Comparison of ENCODE assay signal across 8 cellular contexts in the genomic region with DNA sequence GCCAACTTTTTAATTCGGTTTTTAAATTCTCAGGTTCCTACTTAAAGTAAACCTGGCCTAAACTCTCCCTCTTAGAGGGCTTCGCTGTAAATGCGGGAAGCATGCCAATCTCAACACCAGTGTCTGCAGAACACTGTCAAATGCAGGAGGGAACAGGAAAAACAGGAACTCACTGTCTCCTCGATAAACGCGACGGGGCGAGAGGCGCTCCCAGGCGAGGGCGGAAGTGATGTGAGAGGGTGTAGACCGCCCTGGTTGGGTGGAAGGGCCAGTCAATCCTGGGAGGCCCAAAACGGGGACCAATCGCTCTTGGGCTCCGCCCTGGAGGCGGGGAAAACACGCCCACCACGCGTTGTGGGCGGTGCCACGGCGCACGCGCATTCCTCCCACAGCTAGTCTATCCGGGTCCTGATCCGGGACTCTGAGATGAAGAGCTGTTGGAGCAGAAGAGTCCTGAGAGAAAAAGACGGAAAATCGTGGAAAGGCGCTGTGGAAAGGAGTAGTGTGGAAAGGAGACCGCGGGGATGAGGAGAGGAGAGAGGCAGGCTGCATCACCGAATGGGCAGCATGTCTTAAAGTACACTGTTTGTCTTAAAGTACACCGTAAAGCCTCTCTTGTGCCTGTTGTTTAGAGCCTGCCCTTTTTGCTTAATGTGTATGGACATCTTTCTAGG. TPM values are rescaled to one million over a fixed set of nuclear protein-coding genes. Genes with fewer than 3 reads are reported as not detected.
A peak's percentile ranks its signal among the peaks of the same experiment; 100 is the strongest.
DNase-seq lines count a peak whose midpoint lies in the region; ATAC-seq lines count a peak whose summit lies in the region.

No MANE protein-coding gene starts in this region.

- DNase-seq in COR-L47 (lab: John Stamatoyannopoulos, UW) (peak; percentile 97), HT1080 (ENCODE audit: low read depth) (peak; percentile 96), NOMO-1 (lab: John Stamatoyannopoulos, UW; ENCODE audit: unreplicated experiment in 2 of 2) (peak; percentile 96 to 99), medulla oblongata (ENCODE audit: extremely low spot score) (peak; percentile 100)
- peak; percentile 94 for DNase-seq in activated CD8-positive, alpha-beta memory T cell treated with anti-CD3 and anti-CD28 coated beads for 48 hours (ENCODE audit: low read depth in 2 of 3, low spot score in 2 of 3)
- DNase-seq in effector memory CD8-positive, alpha-beta T cell = peak; percentile 95 to 100 (median 99)
- peak; percentile 92 to 94 (median 92) for DNase-seq in stimulated activated CD4-positive, alpha-beta T cell treated with anti-CD3 and anti-CD28 coated beads, TNF-alpha, amount 100 ng/mL, for 48 hours (ENCODE audit: low read depth in 3 of 3)

- H3K4me3 Mint-ChIP-seq in effector memory CD8-positive, alpha-beta T cell = peak overlapping the region; percentile 79 to 89

- ATAC-seq in GM21367 (IDR thresholded peaks at IDR 0.05; ENCODE audit: unreplicated experiment) = peak; percentile 97
- peak; percentile 99 for ATAC-seq in effector memory CD8-positive, alpha-beta T cell (replicated peaks)

- peaks cover 4 to 8% of the 10 kb centered on the region in 2 donors for H3K4me1 Mint-ChIP-seq in effector memory CD8-positive, alpha-beta T cell (ENCODE audit: low read depth in 2 of 2)

- peaks cover 6% of the 10 kb centered on the region for H3K36me3 Mint-ChIP-seq in effector memory CD8-positive, alpha-beta T cell (ENCODE audit: insufficient read depth)

- no peaks in the 10 kb centered on the region for H3K9me3 Mint-ChIP-seq in effector memory CD8-positive, alpha-beta T cell

- H3K27me3 Mint-ChIP-seq in effector memory CD8-positive, alpha-beta T cell = peaks cover 11 to 16% of the 10 kb centered on the region in 2 donors

- H3K27ac Mint-ChIP-seq in effector memory CD8-positive, alpha-beta T cell = peak overlapping the region; percentile 81 to 94

RNA-seq across cellular contexts. Expression of a gene that starts 27.1 kb away (rescaled TPM):
- 0.08 TPM in 1 of 2 replicates, not detected in the other for total RNA-seq in HT1080 (2014; rRNA removed; shearing (Covaris generic))
- not detected in 2 replicates for polyA plus RNA-seq in HT1080 (2015; cell fraction: cytosol; rRNA removed)
- polyA plus RNA-seq in HT1080 (2015; cell fraction: nucleus; rRNA removed) = not detected in 2 replicates

Comparison
In these comparisons a context has a peak if more than half of its experiments do, and no peak if none do; other contexts are left out.
1. Peak in every context shown above with its lines: DNase-seq and ATAC-seq.